18 cellular contexts compared by ENCODE assay signal in genomic region chr2:11862049-11862448, GRCh38.
DNase-seq lines count a peak whose midpoint lies in the region; ATAC-seq and TF ChIP-seq lines count a peak whose summit lies in the region.
"Had no signal": no experiment of that assay in that cellular context is flagged by ENCODE, and none has a peak within 500 bp of the region (broad histone marks: within the 10 kb centered on the region; RNA-seq: fewer than 3 reads in every experiment).

No MANE protein-coding gene starts in this region.

- POLR2A ChIA-PET in activated CD4-positive, alpha-beta T cell treated with anti-CD3 and anti-CD28 coated beads for 36 hours (lab: Charles Lee), result no interaction called here

- H3K4me2 ChIP-seq in OCI-LY1 (ENCODE audit: low read length), result peak overlapping the region; percentile 83

- no peak for TF ChIP-seq CTCF in OCI-LY1 (IDR thresholded peaks at IDR 0.05; ENCODE audit: low read length)

- DNase-seq in activated CD8-positive, alpha-beta memory T cell treated with anti-CD3 and anti-CD28 coated beads for 24 hours, result peak; percentile 41
- DNase-seq in activated CD8-positive, alpha-beta memory T cell treated with anti-CD3 and anti-CD28 coated beads, Interleukin-2, amount 50 U/mL, for 48 hours, result no peak
- no peak for DNase-seq in effector CD8-positive, alpha-beta T cell (lab: John Stamatoyannopoulos, UW)
- no peak for DNase-seq in NCI-H748 treated with DMSO at 0.1 percent for 48 hours (lab: John Stamatoyannopoulos, UW)
- no peak for DNase-seq in activated CD4-positive, alpha-beta T cell treated with anti-CD3 and anti-CD28 coated beads for 36 hours
- DNase-seq: activated CD8-positive, alpha-beta T cell treated with anti-CD3 and anti-CD28 coated beads, Interleukin-2, amount 10 ng/mL, durations not matched to agents 7 days and 5 days; amniotic stem cell; BE2C; glutamatergic neuron; KBM-7; NCI-H524 treated with DMSO at 0.1 percent for 48 hours; SIG-M5; stimulated activated CD4-positive, alpha-beta T cell treated with anti-CD3 and anti-CD28 coated beads, Interleukin-12 subunit alpha, Interleukin-12 subunit beta, amount 100 ng/mL, for 4 hours; testis had no signal

- peak overlapping the region; percentile 49 for H3K4me3 ChIP-seq in OCI-LY1 (ENCODE audit: low read depth, low read length, poor library complexity, severe bottlenecking)
- H3K4me3 ChIP-seq: testis had no signal

- H3K27me3 ChIP-seq in OCI-LY1 (ENCODE audit: insufficient read depth, low read length), result no peaks in the 10 kb centered on the region
- H3K27me3 ChIP-seq: BE2C, testis had no signal

- ATAC-seq in HG02610 (IDR thresholded peaks at IDR 0.05; ENCODE audit: unreplicated experiment) (peak; percentile 53), GM21423 (IDR thresholded peaks at IDR 0.05; ENCODE audit: unreplicated experiment) (no peak)
- no peak for ATAC-seq in activated CD4-positive, alpha-beta T cell treated with anti-CD3 and anti-CD28 coated beads for 36 hours
- ATAC-seq: activated CD8-positive, alpha-beta T cell treated with anti-CD3 and anti-CD28 coated beads, Interleukin-2, amount 10 ng/mL, durations not matched to agents 7 days and 5 days had no signal

- H4K20me1 ChIP-seq in OCI-LY1 (ENCODE audit: insufficient read depth, low read length), result no peaks in the 10 kb centered on the region

- H3K9me2 ChIP-seq in OCI-LY1 (ENCODE audit: low read depth, low read length), result no peaks in the 10 kb centered on the region

- peaks cover 16% of the 10 kb centered on the region; the same call in 1 of the 2 replicates for H3K9me3 ChIP-seq in OCI-LY1 (ENCODE audit: low read length)
- H3K9me3 ChIP-seq: BE2C, testis had no signal

- H3K27ac ChIP-seq in OCI-LY1 (ENCODE audit: low read depth, low read length, poor library complexity, severe bottlenecking), result peak overlapping the region; percentile 98
- H3K27ac ChIP-seq: 22Rv1, testis had no signal

- peaks cover 13% of the 10 kb centered on the region for H3K27me3 Mint-ChIP-seq in activated CD4-positive, alpha-beta T cell treated with anti-CD3 and anti-CD28 coated beads for 36 hours

- no peaks in the 10 kb centered on the region; the same call in 1 of the 2 replicates for H3F3A ChIP-seq in OCI-LY1 (ENCODE audit: insufficient read depth, low read length)

- H3K4me3 Mint-ChIP-seq in activated CD4-positive, alpha-beta T cell treated with anti-CD3 and anti-CD28 coated beads for 36 hours, result no peak overlapping the region
- H3K4me3 Mint-ChIP-seq: activated CD8-positive, alpha-beta T cell treated with anti-CD3 and anti-CD28 coated beads, Interleukin-2, amount 10 ng/mL, durations not matched to agents 7 days and 5 days had no signal

- H3K4me1 ChIP-seq in OCI-LY1 (ENCODE audit: insufficient read depth, low read length, severe bottlenecking), result peaks cover 54% of the 10 kb centered on the region
- H3K4me1 ChIP-seq: BE2C had no signal

- peaks cover 64% of the 10 kb centered on the region for H3K36me3 ChIP-seq in OCI-LY1 (ENCODE audit: insufficient read depth, low read length)
- H3K36me3 ChIP-seq: BE2C had no signal

- H3K79me2 ChIP-seq in OCI-LY1 (ENCODE audit: insufficient read depth, low read length), result no peaks in the 10 kb centered on the region

- CTCF ChIA-PET in activated CD4-positive, alpha-beta T cell treated with anti-CD3 and anti-CD28 coated beads for 36 hours (lab: Charles Lee), result interaction anchor here (0.7 to 1.4 kb wide), 3 partner anchors 10 to 241 kb away, joined by 3 to 7 read pairs (median 3); no protein-coding TSS in a partner anchor

- H3K36me3 Mint-ChIP-seq in activated CD4-positive, alpha-beta T cell treated with anti-CD3 and anti-CD28 coated beads for 36 hours (ENCODE audit: low read depth), result peaks cover 3% of the 10 kb centered on the region

- intact Hi-C loops in activated CD4-positive, alpha-beta T cell treated with anti-CD3 and anti-CD28 coated beads for 36 hours (cut with DNase I, micrococcal nuclease), result loop anchor here (2.0 to 10.0 kb wide), 6 partner anchors 31 to 1145 kb away; partner anchors contain the start of gene TRIB2 (in 1 of the 2)

- H2AFZ ChIP-seq in OCI-LY1 (ENCODE audit: low read length), result no peak overlapping the region

- no peak overlapping the region for H3K27ac Mint-ChIP-seq in activated CD4-positive, alpha-beta T cell treated with anti-CD3 and anti-CD28 coated beads for 36 hours
- H3K27ac Mint-ChIP-seq: activated CD8-positive, alpha-beta T cell treated with anti-CD3 and anti-CD28 coated beads, Interleukin-2, amount 10 ng/mL, durations not matched to agents 7 days and 5 days had no signal

- H3K4me1 Mint-ChIP-seq in activated CD4-positive, alpha-beta T cell treated with anti-CD3 and anti-CD28 coated beads for 36 hours, result peaks cover 26% of the 10 kb centered on the region

- peak overlapping the region; percentile 87 for H3K9ac ChIP-seq in OCI-LY1 (ENCODE audit: low read length)

- H3K9me3 Mint-ChIP-seq in activated CD4-positive, alpha-beta T cell treated with anti-CD3 and anti-CD28 coated beads for 36 hours (ENCODE audit: low read depth), result peaks cover 9% of the 10 kb centered on the region
